Comparison of ENCODE assay signal across 25 cellular contexts in the genomic region with DNA sequence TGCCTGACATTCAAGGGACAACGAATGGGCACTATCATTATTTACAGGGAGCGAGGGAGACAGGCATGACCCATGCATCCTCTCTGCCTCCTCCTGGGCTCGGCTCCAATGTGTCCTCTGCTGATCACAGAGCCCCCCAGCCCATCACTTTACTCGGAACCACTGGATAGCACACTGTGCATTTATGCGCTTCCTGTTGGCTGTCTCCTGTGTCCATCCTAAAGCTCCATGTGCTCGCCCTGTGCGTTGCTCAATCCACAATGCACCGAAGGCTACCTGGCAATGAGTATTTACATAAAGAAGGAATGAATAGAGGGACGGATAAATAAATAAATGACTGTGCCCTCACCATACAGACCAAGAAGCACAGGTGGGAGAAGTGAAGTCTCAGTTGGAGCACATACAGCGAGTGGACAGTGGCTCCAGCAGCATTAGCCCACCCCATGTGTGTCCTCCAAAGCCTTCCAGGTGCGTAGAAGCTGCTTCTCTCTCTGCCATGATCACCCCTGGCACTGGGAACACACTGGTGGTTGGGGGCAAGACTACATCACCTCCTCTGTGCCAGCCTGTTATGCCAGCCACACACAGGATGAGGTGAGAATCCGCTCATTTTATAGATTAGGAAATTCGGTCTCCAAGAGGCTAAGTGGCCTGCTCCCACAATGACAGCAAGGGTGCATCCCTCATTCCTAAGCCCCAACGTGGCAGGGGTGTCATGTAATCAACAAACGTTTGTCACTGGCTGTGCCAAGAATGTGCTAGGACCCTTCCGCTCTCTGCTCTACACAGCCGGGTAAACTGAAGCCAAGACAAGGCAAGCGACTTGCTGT. TPM values are rescaled to one million over a fixed set of nuclear protein-coding genes. Genes with fewer than 3 reads are reported as not detected.
A peak's percentile ranks its signal among the peaks of the same experiment; 100 is the strongest.
DNase-seq lines count a peak whose midpoint lies in the region; ATAC-seq and TF ChIP-seq lines count a peak whose summit lies in the region.
"Had no signal": no experiment of that assay in that cellular context is flagged by ENCODE, and none has a peak within 500 bp of the region (broad histone marks: within the 10 kb centered on the region; RNA-seq: fewer than 3 reads in every experiment).

No MANE protein-coding gene starts in this region.

- no peak for TF ChIP-seq RAD21 in liver (IDR thresholded peaks at IDR 0.05)

- TF ChIP-seq CTCF in liver (IDR thresholded peaks at IDR 0.05; ENCODE audit: low read depth, low read length, missing input control): no peak
- no peak for TF ChIP-seq CTCF in tibial artery (IDR thresholded peaks at IDR 0.05)

- H3K27me3 Mint-ChIP-seq in activated T-cell treated with anti-CD3 and anti-CD28 coated beads, Interleukin-2, amount 50 U/mL, for 24 hours: peaks cover 88% of the 10 kb centered on the region
- peaks cover 52% of the 10 kb centered on the region for H3K27me3 Mint-ChIP-seq in activated T-helper 17 cell treated with anti-CD3 and anti-CD28 coated beads, Interleukin-2, amount 50 U/mL, for 72 hours

- ATAC-seq in activated T-helper 17 cell treated with anti-CD3 and anti-CD28 coated beads, Interleukin-2, amount 50 U/mL, for 72 hours (replicated peaks): no peak
- ATAC-seq: sciatic nerve had no signal

- H3K36me3 ChIP-seq in liver (ENCODE audit: control insufficient read depth in 4 of 4, insufficient read depth in 3 of 4, low read depth in 1 of 4, low read length in 3 of 4) (no peaks in the 10 kb centered on the region), tibial artery (no peaks in the 10 kb centered on the region)
- H3K36me3 ChIP-seq: HAP-1, neutrophil, thyroid gland had no signal

- intact Hi-C loops in tibial artery (cut with DNase I; ENCODE audit: low total_unique reads): loop anchor here (5.0 to 10.0 kb wide), 4 partner anchors 158 to 453 kb away; a partner anchor contains a TSS

- H3K9ac ChIP-seq in liver (ENCODE audit: low read depth in 1 of 2, low read length in 2 of 2): no peak overlapping the region

- H3K36me3 Mint-ChIP-seq in activated T-cell treated with anti-CD3 and anti-CD28 coated beads, Interleukin-2, amount 50 U/mL, for 24 hours (ENCODE audit: low read depth): no peaks in the 10 kb centered on the region
- no peaks in the 10 kb centered on the region for H3K36me3 Mint-ChIP-seq in activated T-helper 17 cell treated with anti-CD3 and anti-CD28 coated beads, Interleukin-2, amount 50 U/mL, for 72 hours (ENCODE audit: low read depth)
- H3K36me3 Mint-ChIP-seq: CD4-positive, CD25-positive, alpha-beta regulatory T cell had no signal

- H3K27me3 ChIP-seq in liver (ENCODE audit: control insufficient read depth in 4 of 4, insufficient read depth in 4 of 4, low read length in 3 of 4) (no peaks in the 10 kb centered on the region), tibial artery (peaks cover 0 to 9% of the 10 kb centered on the region in 2 donors)

- H3K4me1 ChIP-seq in liver (ENCODE audit: control insufficient read depth in 4 of 4, insufficient read depth in 4 of 4, low read length in 3 of 4): peaks cover 4 to 31% (median 20%) of the 10 kb centered on the region in 4 donors
- peaks cover 0 to 44% (median 36%) of the 10 kb centered on the region in 4 donors for H3K4me1 ChIP-seq in tibial artery

- H3K4me3 Mint-ChIP-seq in activated T-cell treated with anti-CD3 and anti-CD28 coated beads, Interleukin-2, amount 50 U/mL, for 24 hours: peak overlapping the region; percentile 31
- H3K4me3 Mint-ChIP-seq in activated T-helper 17 cell treated with anti-CD3 and anti-CD28 coated beads, Interleukin-2, amount 50 U/mL, for 72 hours: peak overlapping the region; percentile 64

- 50% methylated on average over 18 of the region's 18 CpGs for WGBS in liver

- no peaks in the 10 kb centered on the region for H3K9me3 ChIP-seq in liver (ENCODE audit: control insufficient read depth in 4 of 4, low read length in 3 of 4)
- H3K9me3 ChIP-seq in tibial artery: no peaks in the 10 kb centered on the region
- H3K9me3 ChIP-seq: A549, HAP-1, neutrophil, thyroid gland had no signal

- H3K9me3 Mint-ChIP-seq in activated T-cell treated with anti-CD3 and anti-CD28 coated beads, Interleukin-2, amount 50 U/mL, for 24 hours: no peaks in the 10 kb centered on the region
- no peaks in the 10 kb centered on the region for H3K9me3 Mint-ChIP-seq in activated T-helper 17 cell treated with anti-CD3 and anti-CD28 coated beads, Interleukin-2, amount 50 U/mL, for 72 hours

- DNase-seq in activated T-cell treated with anti-CD3 and anti-CD28 coated beads, Interleukin-2, amount 50 U/mL, for 24 hours: no peak
- DNase-seq in activated T-cell treated with anti-CD3 and anti-CD28 coated beads, Interleukin-2, amount 50 U/mL, for 48 hours: no peak
- no peak for DNase-seq in tibial artery
- DNase-seq in HuH-7 (ENCODE audit: low spot score): no peak
- no peak for DNase-seq in NK-92 treated with Interleukin-12 subunit alpha and Interleukin-12 subunit beta, amount 100 ng/mL, for 24 hours (lab: John Stamatoyannopoulos, UW)
- no peak for DNase-seq in NCI-H1694 (lab: John Stamatoyannopoulos, UW)
- DNase-seq: activated naive CD4-positive, alpha-beta T cell treated with Interleukin-2 at 50 U/mL for 16 hours; CD4-positive, CD25-positive, alpha-beta regulatory T cell; EL; foreskin melanocyte; KBM-7; mammary epithelial cell; NCI-H1092 treated with DMSO at 0.1 percent for 48 hours; NCI-H2171; stimulated activated CD4-positive, alpha-beta T cell treated with anti-CD3 and anti-CD28 coated beads, Interleukin-2, amount 100 ng/mL, for 48 hours; T-helper 1 cell; thyroid gland had no signal

- H3K4me3 ChIP-seq in liver (ENCODE audit: low read depth in 1 of 3, low read length in 3 of 3) (peak overlapping the region in 2 of 3 donors; percentile 42 to 67), tibial artery (peak overlapping the region; percentile 57 to 84)
- H3K4me3 ChIP-seq: HAP-1 had no signal

- H3K4me1 Mint-ChIP-seq in activated T-cell treated with anti-CD3 and anti-CD28 coated beads, Interleukin-2, amount 50 U/mL, for 24 hours (ENCODE audit: low read depth): peaks cover 20% of the 10 kb centered on the region
- no peaks in the 10 kb centered on the region for H3K4me1 Mint-ChIP-seq in activated T-helper 17 cell treated with anti-CD3 and anti-CD28 coated beads, Interleukin-2, amount 50 U/mL, for 72 hours

- H3K27ac Mint-ChIP-seq in activated T-cell treated with anti-CD3 and anti-CD28 coated beads, Interleukin-2, amount 50 U/mL, for 24 hours: no peak overlapping the region
- no peak overlapping the region for H3K27ac Mint-ChIP-seq in activated T-helper 17 cell treated with anti-CD3 and anti-CD28 coated beads, Interleukin-2, amount 50 U/mL, for 72 hours
- H3K27ac Mint-ChIP-seq: CD4-positive, CD25-positive, alpha-beta regulatory T cell had no signal

- H3K27ac ChIP-seq in liver (ENCODE audit: low read depth in 1 of 2, low read length in 2 of 2): no peak overlapping the region
- peak overlapping the region; percentile 92 to 95 for H3K27ac ChIP-seq in tibial artery
- H3K27ac ChIP-seq: A549, neutrophil, thyroid gland had no signal

TF ChIP-seq in liver, 16 proteins besides CTCF, POLR2A, EP300 and RAD21:
- no peak for TF ChIP-seq FOXA1 (IDR thresholded peaks at IDR 0.05)
- TF ChIP-seq JUND (IDR thresholded peaks at IDR 0.05): no peak
- no peak for TF ChIP-seq HNF4A (conservative IDR thresholded peaks at IDR 0.05)
- TF ChIP-seq EGR1 (IDR thresholded peaks at IDR 0.05; ENCODE audit: low read depth in 2 of 2): no peak
- TF ChIP-seq, protein P1, sequence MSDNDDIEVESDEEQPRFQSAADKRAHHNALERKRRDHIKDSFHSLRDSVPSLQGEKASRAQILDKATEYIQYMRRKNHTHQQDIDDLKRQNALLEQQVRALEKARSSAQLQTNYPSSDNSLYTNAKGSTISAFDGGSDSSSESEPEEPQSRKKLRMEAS (IDR thresholded peaks at IDR 0.05): no peak
- no peak for TF ChIP-seq NR2F2 (IDR thresholded peaks at IDR 0.05)
- TF ChIP-seq, protein P2, sequence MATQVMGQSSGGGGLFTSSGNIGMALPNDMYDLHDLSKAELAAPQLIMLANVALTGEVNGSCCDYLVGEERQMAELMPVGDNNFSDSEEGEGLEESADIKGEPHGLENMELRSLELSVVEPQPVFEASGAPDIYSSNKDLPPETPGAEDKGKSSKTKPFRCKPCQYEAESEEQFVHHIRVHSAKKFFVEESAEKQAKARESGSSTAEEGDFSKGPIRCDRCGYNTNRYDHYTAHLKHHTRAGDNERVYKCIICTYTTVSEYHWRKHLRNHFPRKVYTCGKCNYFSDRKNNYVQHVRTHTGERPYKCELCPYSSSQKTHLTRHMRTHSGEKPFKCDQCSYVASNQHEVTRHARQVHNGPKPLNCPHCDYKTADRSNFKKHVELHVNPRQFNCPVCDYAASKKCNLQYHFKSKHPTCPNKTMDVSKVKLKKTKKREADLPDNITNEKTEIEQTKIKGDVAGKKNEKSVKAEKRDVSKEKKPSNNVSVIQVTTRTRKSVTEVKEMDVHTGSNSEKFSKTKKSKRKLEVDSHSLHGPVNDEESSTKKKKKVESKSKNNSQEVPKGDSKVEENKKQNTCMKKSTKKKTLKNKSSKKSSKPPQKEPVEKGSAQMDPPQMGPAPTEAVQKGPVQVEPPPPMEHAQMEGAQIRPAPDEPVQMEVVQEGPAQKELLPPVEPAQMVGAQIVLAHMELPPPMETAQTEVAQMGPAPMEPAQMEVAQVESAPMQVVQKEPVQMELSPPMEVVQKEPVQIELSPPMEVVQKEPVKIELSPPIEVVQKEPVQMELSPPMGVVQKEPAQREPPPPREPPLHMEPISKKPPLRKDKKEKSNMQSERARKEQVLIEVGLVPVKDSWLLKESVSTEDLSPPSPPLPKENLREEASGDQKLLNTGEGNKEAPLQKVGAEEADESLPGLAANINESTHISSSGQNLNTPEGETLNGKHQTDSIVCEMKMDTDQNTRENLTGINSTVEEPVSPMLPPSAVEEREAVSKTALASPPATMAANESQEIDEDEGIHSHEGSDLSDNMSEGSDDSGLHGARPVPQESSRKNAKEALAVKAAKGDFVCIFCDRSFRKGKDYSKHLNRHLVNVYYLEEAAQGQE (IDR thresholded peaks at IDR 0.05): no peak

RNA-seq across cellular contexts. Expression of a gene that starts 2.3 kb away (rescaled TPM):
- total RNA-seq in activated T-helper 17 cell treated with anti-CD3 and anti-CD28 coated beads, Interleukin-2, amount 50 U/mL, for 72 hours: under 1 TPM; 0.02 to 0.48 TPM
- total RNA-seq in liver: 1 to 10 TPM; 5.0 to 7.2 TPM
- polyA plus RNA-seq in liver: 1 to 10 TPM in 1 of 2 donors, under 1 TPM in 1; 0.89 to 1.6 TPM
- total RNA-seq: activated CD8-positive, alpha-beta memory T cell treated with anti-CD3 and anti-CD28 coated beads for 36 hours; RPMI7951 had no signal
- polyA plus RNA-seq: mammary epithelial cell had no signal

RNA-seq across cellular contexts. Expression of a gene that starts 13.7 kb away (rescaled TPM):
- total RNA-seq in activated T-helper 17 cell treated with anti-CD3 and anti-CD28 coated beads, Interleukin-2, amount 50 U/mL, for 72 hours: 10 to 100 TPM in 1 of 2 donors, 1 to 10 TPM in 1; 8.9 to 10.7 TPM
- total RNA-seq in liver: 10 to 100 TPM in 1 of 2 donors, 1 to 10 TPM in 1; 7.7 to 14.1 TPM
- 10 to 100 TPM in 1 of 2 donors, 1 to 10 TPM in 1; 7.8 to 15.4 TPM for polyA plus RNA-seq in liver

Comparison
In these comparisons a context has a peak if more than half of its experiments do, and no peak if none do; other contexts are left out.
1. H3K27ac ChIP-seq: peak in tibial artery (2 of 2); none in liver (0 of 2).
2. RNA of a gene that starts 2.3 kb away (total RNA-seq): 5.0 to 7.2 TPM in liver; 0.02 to 0.48 TPM in activated T-helper 17 cell treated with anti-CD3 and anti-CD28 coated beads, Interleukin-2, amount 50 U/mL, for 72 hours; every median in the first group is over 4 times any median in the second.